1 cellular context compared by ENCODE assay signal in genomic region chrX:47817421-47817820, GRCh38.
A peak's percentile ranks its signal among the peaks of the same experiment; 100 is the strongest.
TF ChIP-seq lines count a peak whose summit lies in the region.

No MANE protein-coding gene starts in this region.

TF ChIP-seq in K562, 482 proteins besides CTCF, POLR2A, EP300 and RAD21 (continued from another document and continues in another):
- TF ChIP-seq, protein P1, sequence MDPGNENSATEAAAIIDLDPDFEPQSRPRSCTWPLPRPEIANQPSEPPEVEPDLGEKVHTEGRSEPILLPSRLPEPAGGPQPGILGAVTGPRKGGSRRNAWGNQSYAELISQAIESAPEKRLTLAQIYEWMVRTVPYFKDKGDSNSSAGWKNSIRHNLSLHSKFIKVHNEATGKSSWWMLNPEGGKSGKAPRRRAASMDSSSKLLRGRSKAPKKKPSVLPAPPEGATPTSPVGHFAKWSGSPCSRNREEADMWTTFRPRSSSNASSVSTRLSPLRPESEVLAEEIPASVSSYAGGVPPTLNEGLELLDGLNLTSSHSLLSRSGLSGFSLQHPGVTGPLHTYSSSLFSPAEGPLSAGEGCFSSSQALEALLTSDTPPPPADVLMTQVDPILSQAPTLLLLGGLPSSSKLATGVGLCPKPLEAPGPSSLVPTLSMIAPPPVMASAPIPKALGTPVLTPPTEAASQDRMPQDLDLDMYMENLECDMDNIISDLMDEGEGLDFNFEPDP (CRISPR knock-in tag; IDR thresholded peaks at IDR 0.05): no peak
- TF ChIP-seq RAD51 (IDR thresholded peaks at IDR 0.05; ENCODE audit: borderline replicate concordance, low read depth) (no peak), LEF1 (IDR thresholded peaks at IDR 0.05) (peak; percentile 71; the same call in 1 of the 2 replicates), FOXA1 (IDR thresholded peaks at IDR 0.05; ENCODE audit: borderline replicate concordance) (no peak), HDAC3 (IDR thresholded peaks at IDR 0.05; ENCODE audit: borderline replicate concordance, partially characterized antibody) (peak; percentile 87), ELF2 (CRISPR knock-in tag; IDR thresholded peaks at IDR 0.05) (no peak), POLR2B (IDR thresholded peaks at IDR 0.05; ENCODE audit: low read depth, partially characterized antibody) (no peak), SRSF1 (IDR thresholded peaks at IDR 0.05; ENCODE audit: low read depth, low read length) (no peak), ELF1 (tag; IDR thresholded peaks at IDR 0.05) (no peak), IRF2 (CRISPR knock-in tag; IDR thresholded peaks at IDR 0.05) (no peak), ILF3 (IDR thresholded peaks at IDR 0.05; ENCODE audit: borderline replicate concordance) (no peak), KAT8 (IDR thresholded peaks at IDR 0.05; ENCODE audit: low read depth) (no peak), BDP1 (IDR thresholded peaks at IDR 0.05; ENCODE audit: insufficient read depth, insufficient read length) (no peak), LCOR (CRISPR knock-in tag; IDR thresholded peaks at IDR 0.05) (no peak)
- TF ChIP-seq, protein P2, sequence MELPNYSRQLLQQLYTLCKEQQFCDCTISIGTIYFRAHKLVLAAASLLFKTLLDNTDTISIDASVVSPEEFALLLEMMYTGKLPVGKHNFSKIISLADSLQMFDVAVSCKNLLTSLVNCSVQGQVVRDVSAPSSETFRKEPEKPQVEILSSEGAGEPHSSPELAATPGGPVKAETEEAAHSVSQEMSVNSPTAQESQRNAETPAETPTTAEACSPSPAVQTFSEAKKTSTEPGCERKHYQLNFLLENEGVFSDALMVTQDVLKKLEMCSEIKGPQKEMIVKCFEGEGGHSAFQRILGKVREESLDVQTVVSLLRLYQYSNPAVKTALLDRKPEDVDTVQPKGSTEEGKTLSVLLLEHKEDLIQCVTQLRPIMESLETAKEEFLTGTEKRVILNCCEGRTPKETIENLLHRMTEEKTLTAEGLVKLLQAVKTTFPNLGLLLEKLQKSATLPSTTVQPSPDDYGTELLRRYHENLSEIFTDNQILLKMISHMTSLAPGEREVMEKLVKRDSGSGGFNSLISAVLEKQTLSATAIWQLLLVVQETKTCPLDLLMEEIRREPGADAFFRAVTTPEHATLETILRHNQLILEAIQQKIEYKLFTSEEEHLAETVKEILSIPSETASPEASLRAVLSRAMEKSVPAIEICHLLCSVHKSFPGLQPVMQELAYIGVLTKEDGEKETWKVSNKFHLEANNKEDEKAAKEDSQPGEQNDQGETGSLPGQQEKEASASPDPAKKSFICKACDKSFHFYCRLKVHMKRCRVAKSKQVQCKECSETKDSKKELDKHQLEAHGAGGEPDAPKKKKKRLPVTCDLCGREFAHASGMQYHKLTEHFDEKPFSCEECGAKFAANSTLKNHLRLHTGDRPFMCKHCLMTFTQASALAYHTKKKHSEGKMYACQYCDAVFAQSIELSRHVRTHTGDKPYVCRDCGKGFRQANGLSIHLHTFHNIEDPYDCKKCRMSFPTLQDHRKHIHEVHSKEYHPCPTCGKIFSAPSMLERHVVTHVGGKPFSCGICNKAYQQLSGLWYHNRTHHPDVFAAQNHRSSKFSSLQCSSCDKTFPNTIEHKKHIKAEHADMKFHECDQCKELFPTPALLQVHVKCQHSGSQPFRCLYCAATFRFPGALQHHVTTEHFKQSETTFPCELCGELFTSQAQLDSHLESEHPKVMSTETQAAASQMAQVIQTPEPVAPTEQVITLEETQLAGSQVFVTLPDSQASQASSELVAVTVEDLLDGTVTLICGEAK (IDR thresholded peaks at IDR 0.05): no peak
- TF ChIP-seq, protein P2 (CRISPR knock-in tag; IDR thresholded peaks at IDR 0.05): no peak
- TF ChIP-seq, protein P3, sequence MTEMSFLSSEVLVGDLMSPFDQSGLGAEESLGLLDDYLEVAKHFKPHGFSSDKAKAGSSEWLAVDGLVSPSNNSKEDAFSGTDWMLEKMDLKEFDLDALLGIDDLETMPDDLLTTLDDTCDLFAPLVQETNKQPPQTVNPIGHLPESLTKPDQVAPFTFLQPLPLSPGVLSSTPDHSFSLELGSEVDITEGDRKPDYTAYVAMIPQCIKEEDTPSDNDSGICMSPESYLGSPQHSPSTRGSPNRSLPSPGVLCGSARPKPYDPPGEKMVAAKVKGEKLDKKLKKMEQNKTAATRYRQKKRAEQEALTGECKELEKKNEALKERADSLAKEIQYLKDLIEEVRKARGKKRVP (CRISPR knock-in tag; IDR thresholded peaks at IDR 0.05): no peak
- TF ChIP-seq, protein P4, sequence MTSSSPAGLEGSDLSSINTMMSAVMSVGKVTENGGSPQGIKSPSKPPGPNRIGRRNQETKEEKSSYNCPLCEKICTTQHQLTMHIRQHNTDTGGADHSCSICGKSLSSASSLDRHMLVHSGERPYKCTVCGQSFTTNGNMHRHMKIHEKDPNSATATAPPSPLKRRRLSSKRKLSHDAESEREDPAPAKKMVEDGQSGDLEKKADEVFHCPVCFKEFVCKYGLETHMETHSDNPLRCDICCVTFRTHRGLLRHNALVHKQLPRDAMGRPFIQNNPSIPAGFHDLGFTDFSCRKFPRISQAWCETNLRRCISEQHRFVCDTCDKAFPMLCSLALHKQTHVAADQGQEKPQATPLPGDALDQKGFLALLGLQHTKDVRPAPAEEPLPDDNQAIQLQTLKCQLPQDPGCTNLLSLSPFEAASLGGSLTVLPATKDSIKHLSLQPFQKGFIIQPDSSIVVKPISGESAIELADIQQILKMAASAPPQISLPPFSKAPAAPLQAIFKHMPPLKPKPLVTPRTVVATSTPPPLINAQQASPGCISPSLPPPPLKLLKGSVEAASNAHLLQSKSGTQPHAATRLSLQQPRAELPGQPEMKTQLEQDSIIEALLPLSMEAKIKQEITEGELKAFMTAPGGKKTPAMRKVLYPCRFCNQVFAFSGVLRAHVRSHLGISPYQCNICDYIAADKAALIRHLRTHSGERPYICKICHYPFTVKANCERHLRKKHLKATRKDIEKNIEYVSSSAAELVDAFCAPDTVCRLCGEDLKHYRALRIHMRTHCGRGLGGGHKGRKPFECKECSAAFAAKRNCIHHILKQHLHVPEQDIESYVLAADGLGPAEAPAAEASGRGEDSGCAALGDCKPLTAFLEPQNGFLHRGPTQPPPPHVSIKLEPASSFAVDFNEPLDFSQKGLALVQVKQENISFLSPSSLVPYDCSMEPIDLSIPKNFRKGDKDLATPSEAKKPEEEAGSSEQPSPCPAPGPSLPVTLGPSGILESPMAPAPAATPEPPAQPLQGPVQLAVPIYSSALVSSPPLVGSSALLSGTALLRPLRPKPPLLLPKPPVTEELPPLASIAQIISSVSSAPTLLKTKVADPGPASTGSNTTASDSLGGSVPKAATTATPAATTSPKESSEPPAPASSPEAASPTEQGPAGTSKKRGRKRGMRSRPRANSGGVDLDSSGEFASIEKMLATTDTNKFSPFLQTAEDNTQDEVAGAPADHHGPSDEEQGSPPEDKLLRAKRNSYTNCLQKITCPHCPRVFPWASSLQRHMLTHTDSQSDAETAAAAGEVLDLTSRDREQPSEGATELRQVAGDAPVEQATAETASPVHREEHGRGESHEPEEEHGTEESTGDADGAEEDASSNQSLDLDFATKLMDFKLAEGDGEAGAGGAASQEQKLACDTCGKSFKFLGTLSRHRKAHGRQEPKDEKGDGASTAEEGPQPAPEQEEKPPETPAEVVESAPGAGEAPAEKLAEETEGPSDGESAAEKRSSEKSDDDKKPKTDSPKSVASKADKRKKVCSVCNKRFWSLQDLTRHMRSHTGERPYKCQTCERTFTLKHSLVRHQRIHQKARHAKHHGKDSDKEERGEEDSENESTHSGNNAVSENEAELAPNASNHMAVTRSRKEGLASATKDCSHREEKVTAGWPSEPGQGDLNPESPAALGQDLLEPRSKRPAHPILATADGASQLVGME (CRISPR knock-in tag; IDR thresholded peaks at IDR 0.05): no peak
- TF ChIP-seq, protein P5, sequence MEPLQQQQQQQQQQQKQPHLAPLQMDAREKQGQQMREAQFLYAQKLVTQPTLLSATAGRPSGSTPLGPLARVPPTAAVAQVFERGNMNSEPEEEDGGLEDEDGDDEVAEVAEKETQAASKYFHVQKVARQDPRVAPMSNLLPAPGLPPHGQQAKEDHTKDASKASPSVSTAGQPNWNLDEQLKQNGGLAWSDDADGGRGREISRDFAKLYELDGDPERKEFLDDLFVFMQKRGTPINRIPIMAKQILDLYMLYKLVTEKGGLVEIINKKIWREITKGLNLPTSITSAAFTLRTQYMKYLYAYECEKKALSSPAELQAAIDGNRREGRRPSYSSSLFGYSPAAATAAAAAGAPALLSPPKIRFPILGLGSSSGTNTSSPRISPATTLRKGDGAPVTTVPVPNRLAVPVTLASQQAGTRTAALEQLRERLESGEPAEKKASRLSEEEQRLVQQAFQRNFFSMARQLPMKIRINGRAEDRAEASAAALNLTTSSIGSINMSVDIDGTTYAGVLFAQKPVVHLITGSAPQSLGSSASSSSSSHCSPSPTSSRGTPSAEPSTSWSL (CRISPR knock-in tag; IDR thresholded peaks at IDR 0.05; ENCODE audit: borderline replicate concordance): no peak
